11 cellular contexts compared by ENCODE assay signal in the genomic region with DNA sequence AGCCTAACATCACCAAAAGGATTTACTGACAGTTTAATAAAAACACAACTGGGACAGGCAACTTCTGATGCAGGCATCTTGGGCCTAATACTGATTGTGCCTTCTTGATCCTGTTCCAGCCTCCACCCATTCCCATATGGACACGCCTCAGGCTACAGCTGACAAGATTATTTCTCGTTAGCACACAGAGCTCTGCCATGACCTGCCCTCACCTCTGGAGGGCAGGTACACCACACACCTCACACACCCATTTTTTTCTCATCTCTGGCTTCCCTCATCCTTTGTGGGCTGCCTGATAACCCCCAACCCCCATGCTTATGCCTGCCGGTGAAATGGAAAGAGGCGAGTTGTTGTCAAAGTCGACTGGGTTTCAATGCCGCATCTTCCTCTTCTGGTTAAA.
DNase-seq lines count a peak whose midpoint lies in the region; ATAC-seq and TF ChIP-seq lines count a peak whose summit lies in the region.
"Had no signal": no experiment of that assay in that cellular context is flagged by ENCODE, and none has a peak within 500 bp of the region (broad histone marks: within the 10 kb centered on the region; RNA-seq: fewer than 3 reads in every experiment).

No MANE protein-coding gene starts in this region.

- H3K4me1 ChIP-seq in right atrium auricular region, result peaks cover 0 to 34% of the 10 kb centered on the region in 2 donors
- peaks cover 35% of the 10 kb centered on the region for H3K4me1 ChIP-seq in RWPE2 (ENCODE audit: insufficient read depth, poor library complexity, severe bottlenecking)
- H3K4me1 ChIP-seq in hepatocyte (ENCODE audit: insufficient read depth), result peaks cover 9% of the 10 kb centered on the region
- no peaks in the 10 kb centered on the region for H3K4me1 ChIP-seq in effector memory CD4-positive, alpha-beta T cell (ENCODE audit: control insufficient read depth, insufficient read depth, low read length, poor library complexity, severe bottlenecking)

- no peak overlapping the region for H2AFZ ChIP-seq in hepatocyte

- H3K9me2 ChIP-seq in hepatocyte (replicated peaks; ENCODE audit: insufficient read depth), result no peaks in the 10 kb centered on the region

- H3K9me3 ChIP-seq in right atrium auricular region, result no peaks in the 10 kb centered on the region
- H3K9me3 ChIP-seq in RWPE2 (ENCODE audit: severe bottlenecking), result no peaks in the 10 kb centered on the region
- no peaks in the 10 kb centered on the region for H3K9me3 ChIP-seq in hepatocyte (ENCODE audit: low read depth)
- H3K9me3 ChIP-seq in effector memory CD4-positive, alpha-beta T cell (ENCODE audit: control insufficient read depth, low read length), result no peaks in the 10 kb centered on the region

- ATAC-seq in left cardiac atrium (peak; percentile 39 to 78), RWPE2 (ENCODE audit: low read depth) (peak; percentile 97)
- ATAC-seq: T-cell had no signal

- no peak for DNase-seq in left cardiac atrium
- DNase-seq in right atrium auricular region (ENCODE audit: low spot score), result no peak
- no peak for DNase-seq in RWPE2 (ENCODE audit: low spot score)
- peak; percentile 13 for DNase-seq in hepatocyte (ENCODE audit: low spot score)
- no peak for DNase-seq in effector memory CD4-positive, alpha-beta T cell
- no peak for DNase-seq in GM19240 (ENCODE audit: insufficient read length, low spot score)
- DNase-seq in HEK293T (ENCODE audit: extremely low spot score), result no peak
- DNase-seq in NCI-H345 (lab: John Stamatoyannopoulos, UW), result no peak
- DNase-seq: activated CD4-positive, alpha-beta T cell treated with anti-CD3 and anti-CD28 coated beads, Interleukin-2, amount 50 U/mL, for 4 hours; substantia nigra; T-cell had no signal

- no peaks in the 10 kb centered on the region for H3K79me2 ChIP-seq in hepatocyte

- H3K36me3 ChIP-seq in right atrium auricular region, result no peaks in the 10 kb centered on the region
- H3K36me3 ChIP-seq in RWPE2 (ENCODE audit: low read depth), result peaks cover 5% of the 10 kb centered on the region; the same call in 1 of the 2 replicates
- no peaks in the 10 kb centered on the region for H3K36me3 ChIP-seq in hepatocyte (replicated peaks; ENCODE audit: insufficient read depth, low read depth)
- no peaks in the 10 kb centered on the region for H3K36me3 ChIP-seq in effector memory CD4-positive, alpha-beta T cell (ENCODE audit: control insufficient read depth, insufficient read depth, low read length)

- no peak overlapping the region for H3K4me3 ChIP-seq in right atrium auricular region
- H3K4me3 ChIP-seq in RWPE2 (ENCODE audit: severe bottlenecking), result no peak overlapping the region
- H3K4me3 ChIP-seq in hepatocyte, result no peak overlapping the region
- no peak overlapping the region for H3K4me3 ChIP-seq in effector memory CD4-positive, alpha-beta T cell (ENCODE audit: insufficient read depth, low read depth, low read length, poor library complexity, severe bottlenecking)

- CTCF ChIA-PET in HEK293T (lab: Yijun Ruan, JAX), result interaction anchor here (0.6 kb wide), 1 partner anchor 12 kb away, joined by 3 read pairs; no protein-coding TSS in a partner anchor

- H4K20me1 ChIP-seq in hepatocyte (ENCODE audit: insufficient read depth, poor library complexity, severe bottlenecking), result no peaks in the 10 kb centered on the region

- 58% methylated on average over 6 of the region's 6 CpGs for WGBS in hepatocyte (ENCODE audit: low lambda C conversion rate, missing lambda C conversion rate)

- POLR2A ChIA-PET in HEK293T (lab: Yijun Ruan, JAX), result no interaction called here

- H3K4me2 ChIP-seq in hepatocyte, result no peak overlapping the region

- no peak for TF ChIP-seq CTCF in right atrium auricular region (IDR thresholded peaks at IDR 0.05)
- TF ChIP-seq CTCF in RWPE2 (IDR thresholded peaks at IDR 0.05; ENCODE audit: poor library complexity, severe bottlenecking), result peak; percentile 76
- peak; percentile 17 for TF ChIP-seq CTCF in hepatocyte (IDR thresholded peaks at IDR 0.05; ENCODE audit: poor library complexity)

- intact Hi-C loops in left cardiac atrium (cut with DNase I), result no loop called here

- H3K27ac ChIP-seq in right atrium auricular region (no peak overlapping the region), RWPE2 (ENCODE audit: poor library complexity, severe bottlenecking) (peak overlapping the region; percentile 24), hepatocyte (no peak overlapping the region)
- no peak overlapping the region for H3K27ac ChIP-seq in effector memory CD4-positive, alpha-beta T cell (ENCODE audit: insufficient read depth, low read length, poor library complexity, severe bottlenecking)

- H3K27me3 ChIP-seq in right atrium auricular region (no peaks in the 10 kb centered on the region), RWPE2 (ENCODE audit: insufficient read depth, poor library complexity, severe bottlenecking) (no peaks in the 10 kb centered on the region), hepatocyte (no peaks in the 10 kb centered on the region)
- no peaks in the 10 kb centered on the region for H3K27me3 ChIP-seq in effector memory CD4-positive, alpha-beta T cell (replicated peaks; ENCODE audit: control insufficient read depth, insufficient read depth, low read length, poor library complexity, severe bottlenecking)

TF ChIP-seq in HEK293T, 16 proteins besides CTCF, POLR2A, EP300 and RAD21:
- TF ChIP-seq L3MBTL2 (conservative IDR thresholded peaks at IDR 0.05) (no peak), BHLHE40 (IDR thresholded peaks at IDR 0.05; ENCODE audit: borderline replicate concordance) (no peak), HDGF (IDR thresholded peaks at IDR 0.05; ENCODE audit: borderline replicate concordance) (no peak), FOXM1 (IDR thresholded peaks at IDR 0.05; ENCODE audit: borderline replicate concordance) (no peak), ELF4 (IDR thresholded peaks at IDR 0.05) (no peak), LEF1 (IDR thresholded peaks at IDR 0.05; ENCODE audit: borderline replicate concordance) (no peak), SUZ12 (IDR thresholded peaks at IDR 0.05) (no peak), ZNF384 (IDR thresholded peaks at IDR 0.05) (no peak), CTBP1 (IDR thresholded peaks at IDR 0.05; ENCODE audit: borderline replicate concordance) (no peak), TARDBP (IDR thresholded peaks at IDR 0.05) (no peak), ARNT (IDR thresholded peaks at IDR 0.05) (no peak), FOXK2 (IDR thresholded peaks at IDR 0.05) (no peak), SP1 (IDR thresholded peaks at IDR 0.05) (no peak), NFRKB (IDR thresholded peaks at IDR 0.05) (no peak), PKNOX1 (IDR thresholded peaks at IDR 0.05) (no peak), FOXA1 (IDR thresholded peaks at IDR 0.05) (no peak)

Comparison
In these comparisons a context has a peak if more than half of its experiments do, and no peak if none do; other contexts are left out.
1. CTCF ChIP-seq: peak in RWPE2 (single experiment) and hepatocyte (single experiment); none in right atrium auricular region (0 of 2).